ENCODE assay signal across 21 cellular contexts in the genomic region with DNA sequence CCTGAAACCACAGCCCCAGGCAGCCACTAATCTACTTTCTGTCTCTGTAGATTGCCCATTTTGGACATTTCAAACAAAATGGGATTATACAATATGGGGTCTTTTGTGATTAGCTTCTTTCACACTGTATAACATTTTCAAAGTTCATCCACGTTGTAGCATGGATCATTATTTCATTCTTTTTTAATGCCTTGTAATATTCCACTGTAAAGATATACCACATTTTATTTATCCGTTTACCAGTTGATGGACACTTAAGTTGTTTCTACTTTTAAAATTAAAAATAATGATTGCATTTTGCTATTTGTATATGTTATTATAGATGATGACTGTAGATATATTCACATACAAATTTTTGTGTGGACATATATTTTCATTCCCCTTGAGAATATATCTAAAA.
DNase-seq lines count a peak whose midpoint lies in the region; ATAC-seq, FAIRE-seq and TF ChIP-seq lines count a peak whose summit lies in the region.
"Had no signal": no experiment of that assay in that cellular context is flagged by ENCODE, and none has a peak within 500 bp of the region (broad histone marks: within the 10 kb centered on the region; RNA-seq: fewer than 3 reads in every experiment).

No MANE protein-coding gene starts in this region.

- FAIRE-seq in K562 (lab: Jason Lieb, UNC) = no peak
- FAIRE-seq: D721Med, HTR-8/SVneo had no signal

- BruUV-seq in K562 (replicated peaks; lab: Mats Ljungman, UMichigan) = no TSS peak

- CTCF ChIA-PET in HEK293 (lab: Yijun Ruan, JAX) = interaction anchor here (1.6 kb wide), 1 partner anchor 116 kb away, joined by 5 read pairs; no protein-coding TSS in a partner anchor
- CTCF ChIA-PET in K562 (lab: Yijun Ruan, JAX; ENCODE audit: low intra/inter-chr PET ratio) = no interaction called here
- CTCF ChIA-PET in activated CD4-positive, alpha-beta T cell treated with anti-CD3 and anti-CD28 coated beads for 36 hours (lab: Charles Lee) = no interaction called here

- no peaks in the 10 kb centered on the region for H3K27me3 Mint-ChIP-seq in activated naive CD4-positive, alpha-beta T cell treated with anti-CD3 and anti-CD28 coated beads, Interleukin-2, amount 50 U/mL, for 24 hours
- H3K27me3 Mint-ChIP-seq in activated CD4-positive, alpha-beta T cell treated with anti-CD3 and anti-CD28 coated beads for 36 hours = no peaks in the 10 kb centered on the region
- H3K27me3 Mint-ChIP-seq: CD4-positive, alpha-beta T cell; IgD-negative memory B cell had no signal

- H2AFZ ChIP-seq in K562 (ENCODE audit: low read depth, low read length) = no peak overlapping the region
- H2AFZ ChIP-seq: GM23338 had no signal

- POLR2A ChIA-PET in HEK293 (lab: Yijun Ruan, JAX) (no interaction called here), K562 (lab: Yijun Ruan, JAX) (no interaction called here)
- POLR2A ChIA-PET in activated CD4-positive, alpha-beta T cell treated with anti-CD3 and anti-CD28 coated beads for 36 hours (lab: Charles Lee) = no interaction called here

- in situ Hi-C loops in K562 (cut with MboI) = no loop called here

- intact Hi-C loops in K562 (cut with micrococcal nuclease) = no loop called here
- intact Hi-C loops in activated CD4-positive, alpha-beta T cell treated with anti-CD3 and anti-CD28 coated beads for 36 hours (cut with DNase I, micrococcal nuclease) = no loop called here

- no peak for TF ChIP-seq RAD21 in K562 (CRISPR knock-in tag; conservative IDR thresholded peaks at IDR 0.05 in 1 of 2, IDR thresholded peaks at IDR 0.05 in 1 of 2)

- H3K4me3 ChIP-seq in HEK293 (ENCODE audit: low read depth, low read length) (no peak overlapping the region), K562 (no peak overlapping the region)
- H3K4me3 ChIP-seq: GM23338 had no signal

- WGBS in K562 (ENCODE audit: insufficient coverage, low coverage, missing lambda C conversion rate) = 48% methylated on average over 2 of the region's 2 CpGs

- no peak for TF ChIP-seq POLR2A in K562 (conservative IDR thresholded peaks at IDR 0.05)

- DNase-seq in activated naive CD4-positive, alpha-beta T cell treated with anti-CD3 and anti-CD28 coated beads, Interleukin-2, amount 50 U/mL, for 72 hours (ENCODE audit: low spot score in 2 of 2) = no peak
- DNase-seq in K562 (ENCODE audit: extremely low read depth in 1 of 4, low spot score in 3 of 4) = no peak
- no peak for DNase-seq in CD1c-positive myeloid dendritic cell (ENCODE audit: extremely low spot score)
- no peak for DNase-seq in activated CD4-positive, alpha-beta T cell treated with anti-CD3 and anti-CD28 coated beads for 36 hours
- DNase-seq: 8988T; ACHN; BE2C; C1 segment of cervical spinal cord; Caco-2; CD4-positive, alpha-beta T cell; GF-D8; HCEC 1CT; HFFc6; KG1 had no signal

- peaks cover 30% of the 10 kb centered on the region for H3K36me3 Mint-ChIP-seq in activated naive CD4-positive, alpha-beta T cell treated with anti-CD3 and anti-CD28 coated beads, Interleukin-2, amount 50 U/mL, for 24 hours
- H3K36me3 Mint-ChIP-seq in activated naive CD4-positive, alpha-beta T cell treated with anti-CD3 and anti-CD28 coated beads, Interleukin-2, amount 50 U/mL, for 72 hours = peaks cover 0 to 4% of the 10 kb centered on the region in 2 donors
- H3K36me3 Mint-ChIP-seq in activated CD4-positive, alpha-beta T cell treated with anti-CD3 and anti-CD28 coated beads for 36 hours (ENCODE audit: low read depth) = peaks cover 3% of the 10 kb centered on the region

- H3K27me3 ChIP-seq in K562 (ENCODE audit: control insufficient read depth in 2 of 2, insufficient read depth in 2 of 2, low read length in 2 of 2) = no peaks in the 10 kb centered on the region
- H3K27me3 ChIP-seq: BE2C had no signal

- no peak overlapping the region for H3K4me3 Mint-ChIP-seq in activated naive CD4-positive, alpha-beta T cell treated with anti-CD3 and anti-CD28 coated beads, Interleukin-2, amount 50 U/mL, for 24 hours
- H3K4me3 Mint-ChIP-seq in activated CD4-positive, alpha-beta T cell treated with anti-CD3 and anti-CD28 coated beads for 36 hours = no peak overlapping the region
- H3K4me3 Mint-ChIP-seq: CD4-positive, alpha-beta T cell; GM23338; HFFc6; IgD-negative memory B cell had no signal

- no peaks in the 10 kb centered on the region for H3K9me3 Mint-ChIP-seq in activated naive CD4-positive, alpha-beta T cell treated with anti-CD3 and anti-CD28 coated beads, Interleukin-2, amount 50 U/mL, for 24 hours
- H3K9me3 Mint-ChIP-seq in activated naive CD4-positive, alpha-beta T cell treated with anti-CD3 and anti-CD28 coated beads, Interleukin-2, amount 50 U/mL, for 72 hours = no peaks in the 10 kb centered on the region
- no peaks in the 10 kb centered on the region for H3K9me3 Mint-ChIP-seq in activated CD4-positive, alpha-beta T cell treated with anti-CD3 and anti-CD28 coated beads for 36 hours (ENCODE audit: low read depth)
- H3K9me3 Mint-ChIP-seq: CD4-positive, alpha-beta T cell; GM23338; HFFc6; IgD-negative memory B cell had no signal

- peak overlapping the region; percentile 46 for H3K27ac Mint-ChIP-seq in activated naive CD4-positive, alpha-beta T cell treated with anti-CD3 and anti-CD28 coated beads, Interleukin-2, amount 50 U/mL, for 24 hours
- H3K27ac Mint-ChIP-seq in activated naive CD4-positive, alpha-beta T cell treated with anti-CD3 and anti-CD28 coated beads, Interleukin-2, amount 50 U/mL, for 72 hours = no peak overlapping the region
- no peak overlapping the region for H3K27ac Mint-ChIP-seq in activated CD4-positive, alpha-beta T cell treated with anti-CD3 and anti-CD28 coated beads for 36 hours
- H3K27ac Mint-ChIP-seq: CD4-positive, alpha-beta T cell; GM23338; HFFc6; IgD-negative memory B cell had no signal

- no peak for ATAC-seq in activated naive CD4-positive, alpha-beta T cell treated with anti-CD3 and anti-CD28 coated beads, Interleukin-2, amount 50 U/mL, for 72 hours
- ATAC-seq in K562 = no peak
- ATAC-seq in GM18498 (IDR thresholded peaks at IDR 0.05; ENCODE audit: unreplicated experiment) = no peak
- ATAC-seq in activated CD4-positive, alpha-beta T cell treated with anti-CD3 and anti-CD28 coated beads for 36 hours = no peak
- ATAC-seq: GM23338 had no signal

- no peak for TF ChIP-seq EP300 in K562 (IDR thresholded peaks at IDR 0.05; ENCODE audit: low read length)

- H3K9me1 ChIP-seq in K562 (ENCODE audit: control insufficient read depth, insufficient read depth, low read length) = no peaks in the 10 kb centered on the region

- H3K36me3 ChIP-seq in HEK293 (ENCODE audit: control insufficient read depth in 2 of 2, insufficient read depth in 1 of 2, low read length in 2 of 2) (no peaks in the 10 kb centered on the region), K562 (ENCODE audit: control insufficient read depth, insufficient read depth, low read length) (no peaks in the 10 kb centered on the region)
- H3K36me3 ChIP-seq: BE2C had no signal

- no peaks in the 10 kb centered on the region for H4K20me1 ChIP-seq in K562 (replicated peaks; ENCODE audit: control insufficient read depth, insufficient read depth, low read length)

- H3K79me2 ChIP-seq in K562 (ENCODE audit: control insufficient read depth, insufficient read depth, low read length) = no peaks in the 10 kb centered on the region

- no peak overlapping the region for H3K4me2 ChIP-seq in K562 (ENCODE audit: insufficient read depth, low read length)
- H3K4me2 ChIP-seq: GM23338 had no signal

- no peak overlapping the region for H3K27ac ChIP-seq in HEK293 (ENCODE audit: extremely low read depth, low read depth, low read length)
- no peak overlapping the region for H3K27ac ChIP-seq in K562 (ENCODE audit: extremely low read depth, low read depth, low read length)

- H3K9me3 ChIP-seq in HEK293 (ENCODE audit: control insufficient read depth, insufficient read depth, low read depth, low read length) (no peaks in the 10 kb centered on the region), K562 (replicated peaks; ENCODE audit: control insufficient read depth, insufficient read depth, low read depth, low read length) (no peaks in the 10 kb centered on the region)
- H3K9me3 ChIP-seq: BE2C, Caco-2 had no signal

- no peak for TF ChIP-seq CTCF in HEK293 (tag by site-specific recombination; IDR thresholded peaks at IDR 0.05)
- no peak for TF ChIP-seq CTCF in K562 (IDR thresholded peaks at IDR 0.05 in 2 of 3, conservative IDR thresholded peaks at IDR 0.05 in 1 of 3; ENCODE audit: insufficient read depth in 2 of 3, low read depth in 1 of 3, low read length in 3 of 3)

- H3K4me1 Mint-ChIP-seq in activated naive CD4-positive, alpha-beta T cell treated with anti-CD3 and anti-CD28 coated beads, Interleukin-2, amount 50 U/mL, for 24 hours = peaks cover 22% of the 10 kb centered on the region
- peaks cover 20% of the 10 kb centered on the region for H3K4me1 Mint-ChIP-seq in activated CD4-positive, alpha-beta T cell treated with anti-CD3 and anti-CD28 coated beads for 36 hours

- no peak overlapping the region for H3K9ac ChIP-seq in K562 (ENCODE audit: insufficient read depth in 1 of 2, low read depth in 2 of 2, low read length in 2 of 2)

- H3K4me1 ChIP-seq in HEK293 (ENCODE audit: control insufficient read depth, insufficient read depth, low read length) (peaks cover 16% of the 10 kb centered on the region), K562 (replicated peaks in 1 of 2; ENCODE audit: control insufficient read depth in 2 of 2, insufficient read depth in 2 of 2, low read length in 2 of 2) (no peaks in the 10 kb centered on the region)
- H3K4me1 ChIP-seq: BE2C, Caco-2 had no signal

TF ChIP-seq in HEK293, 187 proteins besides CTCF, POLR2A, EP300 and RAD21 (continues in another document):
- no peak for TF ChIP-seq ZNF660 (tag by site-specific recombination; IDR thresholded peaks at IDR 0.05)
- TF ChIP-seq ZNF146 (tag by site-specific recombination; IDR thresholded peaks at IDR 0.05) = 0 out of 2 replicates have a peak, but pooled peaks have one; percentile 17

TF ChIP-seq in K562, 482 proteins besides CTCF, POLR2A, EP300 and RAD21:
- TF ChIP-seq ZNF24 (IDR thresholded peaks at IDR 0.05) (peak; percentile 15; the same call in 1 of the 2 replicates), RBM25 (IDR thresholded peaks at IDR 0.05; ENCODE audit: low read depth, low read length, severe bottlenecking) (peak; percentile 37), ZNF146 (CRISPR knock-in tag; IDR thresholded peaks at IDR 0.05; ENCODE audit: unreplicated experiment) (peak; percentile 25), PTRF (tag; IDR thresholded peaks at IDR 0.05) (no peak)
